In genomic region chr13:23288995-23289394, GRCh38 we compare ENCODE assay signal across 21 cellular contexts.
"Had no signal": no experiment of that assay in that cellular context is flagged by ENCODE, and none has a peak within 500 bp of the region (broad histone marks: within the 10 kb centered on the region; RNA-seq: fewer than 3 reads in every experiment).

No MANE protein-coding gene starts in this region.

- H3K36me3 Mint-ChIP-seq: activated CD4-positive, alpha-beta memory T cell treated with anti-CD3 and anti-CD28 coated beads for 36 hours; activated naive CD8-positive, alpha-beta T cell treated with anti-CD3 and anti-CD28 coated beads for 36 hours; immature natural killer cell; natural killer cell had no signal

- ATAC-seq: body of pancreas, natural killer cell, upper lobe of right lung, WTC11 had no signal

- DNase-seq: activated CD4-positive, alpha-beta memory T cell treated with anti-CD3 and anti-CD28 coated beads for 36 hours; activated CD4-positive, alpha-beta T cell treated with anti-CD3 and anti-CD28 coated beads for 4 hours; activated naive CD4-positive, alpha-beta T cell; activated naive CD8-positive, alpha-beta T cell treated with anti-CD3 and anti-CD28 coated beads for 36 hours; activated T-cell treated with anti-CD3 and anti-CD28 coated beads for 4 hours; amygdala; body of pancreas; central memory CD4-positive, alpha-beta T cell; colonic mucosa; immature natural killer cell; natural killer cell; posterior cingulate gyrus; retina; stimulated activated CD4-positive, alpha-beta T cell treated with anti-CD3 and anti-CD28 coated beads, Interleukin-2, amount 100 ng/mL, for 48 hours; stomach; testis; upper lobe of right lung had no signal

- H3K9me3 ChIP-seq: body of pancreas, colonic mucosa, stomach, testis, upper lobe of right lung had no signal

- H3K36me3 ChIP-seq: colonic mucosa, stomach, upper lobe of right lung had no signal

- H3K4me3 Mint-ChIP-seq: activated CD4-positive, alpha-beta memory T cell treated with anti-CD3 and anti-CD28 coated beads for 36 hours; activated naive CD8-positive, alpha-beta T cell treated with anti-CD3 and anti-CD28 coated beads for 36 hours; activated T-helper 1 cell treated with anti-CD3 and anti-CD28 coated beads, Interleukin-12 subunit alpha, Interleukin-12 subunit beta, Interleukin-2, Interleukin-4 antibody, amounts not matched to agents 30 ng/mL and 10 ng/mL and 1 ng/mL, durations not matched to agents 14 hours and 24 hours and 36 hours; immature natural killer cell; natural killer cell; WTC11 had no signal

- H3K27ac Mint-ChIP-seq: activated CD4-positive, alpha-beta memory T cell treated with anti-CD3 and anti-CD28 coated beads for 36 hours; activated naive CD8-positive, alpha-beta T cell treated with anti-CD3 and anti-CD28 coated beads for 36 hours; activated T-helper 1 cell treated with anti-CD3 and anti-CD28 coated beads, Interleukin-12 subunit alpha, Interleukin-12 subunit beta, Interleukin-2, Interleukin-4 antibody, amounts not matched to agents 30 ng/mL and 10 ng/mL and 1 ng/mL, durations not matched to agents 14 hours and 24 hours and 36 hours; immature natural killer cell; natural killer cell; WTC11 had no signal

- H3K27me3 ChIP-seq: body of pancreas, colonic mucosa, stomach, testis, upper lobe of right lung had no signal

- H3K4me1 ChIP-seq: body of pancreas, colonic mucosa, stomach, testis, upper lobe of right lung had no signal

- H3K9me3 Mint-ChIP-seq: activated CD4-positive, alpha-beta memory T cell treated with anti-CD3 and anti-CD28 coated beads for 36 hours; activated naive CD8-positive, alpha-beta T cell treated with anti-CD3 and anti-CD28 coated beads for 36 hours; activated T-helper 1 cell treated with anti-CD3 and anti-CD28 coated beads, Interleukin-12 subunit alpha, Interleukin-12 subunit beta, Interleukin-2, Interleukin-4 antibody, amounts not matched to agents 30 ng/mL and 10 ng/mL and 1 ng/mL, durations not matched to agents 14 hours and 24 hours and 36 hours; immature natural killer cell had no signal

- H3K4me1 Mint-ChIP-seq: activated naive CD8-positive, alpha-beta T cell treated with anti-CD3 and anti-CD28 coated beads for 36 hours; immature natural killer cell; natural killer cell; WTC11 had no signal

- H3K27ac ChIP-seq: body of pancreas, colonic mucosa, SK-N-MC, stomach, testis, upper lobe of right lung had no signal

- H3K4me3 ChIP-seq: body of pancreas, colonic mucosa, lung, SK-N-MC, stomach, testis, upper lobe of right lung had no signal
